ENCODE assay signal across 1 cellular context in the genomic region with DNA sequence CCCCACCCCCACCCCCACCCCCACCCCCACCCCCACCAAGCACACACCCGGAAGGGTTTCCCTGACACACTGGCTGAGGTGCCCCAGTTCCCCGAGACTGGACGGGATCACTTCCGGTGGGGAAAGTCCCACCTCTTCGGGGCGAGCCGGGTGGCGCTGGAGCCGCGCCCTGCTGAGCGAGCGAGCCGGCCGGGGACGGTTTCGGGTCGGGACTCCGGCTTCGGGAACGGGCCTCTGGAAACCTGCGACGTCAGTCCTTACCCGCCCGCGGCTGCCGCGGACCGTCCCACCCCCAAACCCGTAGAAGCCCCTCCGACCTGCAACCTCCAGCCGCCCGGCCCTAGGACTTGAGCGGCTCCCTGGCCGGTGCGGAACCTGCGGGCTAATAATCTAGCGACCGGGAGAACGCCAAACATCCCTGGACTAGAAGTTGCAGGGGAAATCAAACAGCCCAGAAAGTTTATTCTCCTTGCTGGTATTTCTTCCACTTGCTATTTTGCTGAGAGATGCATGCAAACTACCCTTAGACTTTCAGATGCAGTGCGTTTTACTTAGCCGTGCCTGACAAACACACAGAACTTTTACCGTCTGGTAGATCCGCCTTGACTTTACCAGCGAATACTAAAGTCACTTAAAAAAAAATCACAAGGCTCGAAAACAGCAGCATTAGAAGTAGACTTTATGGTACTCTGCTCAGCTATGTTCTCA.
TF ChIP-seq lines count a peak whose summit lies in the region.

No MANE protein-coding gene starts in this region.

TF ChIP-seq in K562, 482 proteins besides CTCF, POLR2A, EP300 and RAD21 (continued from another document and continues in another):
- TF ChIP-seq, protein P1, sequence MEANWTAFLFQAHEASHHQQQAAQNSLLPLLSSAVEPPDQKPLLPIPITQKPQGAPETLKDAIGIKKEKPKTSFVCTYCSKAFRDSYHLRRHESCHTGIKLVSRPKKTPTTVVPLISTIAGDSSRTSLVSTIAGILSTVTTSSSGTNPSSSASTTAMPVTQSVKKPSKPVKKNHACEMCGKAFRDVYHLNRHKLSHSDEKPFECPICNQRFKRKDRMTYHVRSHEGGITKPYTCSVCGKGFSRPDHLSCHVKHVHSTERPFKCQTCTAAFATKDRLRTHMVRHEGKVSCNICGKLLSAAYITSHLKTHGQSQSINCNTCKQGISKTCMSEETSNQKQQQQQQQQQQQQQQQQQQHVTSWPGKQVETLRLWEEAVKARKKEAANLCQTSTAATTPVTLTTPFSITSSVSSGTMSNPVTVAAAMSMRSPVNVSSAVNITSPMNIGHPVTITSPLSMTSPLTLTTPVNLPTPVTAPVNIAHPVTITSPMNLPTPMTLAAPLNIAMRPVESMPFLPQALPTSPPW (CRISPR knock-in tag; IDR thresholded peaks at IDR 0.05): peak; percentile 76
- 0 out of 4 replicates have a peak, but pooled peaks have one; percentile 12 to 22 for TF ChIP-seq SIX5 (IDR thresholded peaks at IDR 0.05; ENCODE audit: borderline replicate concordance in 1 of 2, insufficient read depth in 1 of 2, low read depth in 1 of 2, low read length in 2 of 2)
- TF ChIP-seq TEAD4 (IDR thresholded peaks at IDR 0.05; ENCODE audit: low read length): no peak
- TF ChIP-seq TEAD4 (CRISPR knock-in tag; IDR thresholded peaks at IDR 0.05; ENCODE audit: borderline replicate concordance): no peak
- peak; percentile 71; the same call in 1 of the 2 replicates for TF ChIP-seq GTF2E2 (tag; IDR thresholded peaks at IDR 0.05)
- TF ChIP-seq BCLAF1 (IDR thresholded peaks at IDR 0.05; ENCODE audit: borderline replicate concordance in 1 of 2, control insufficient read depth in 1 of 2, low read depth in 2 of 2, low read length in 1 of 2): peak in 1 of 2 experiments; percentile 77; a peak in 1 of 4 replicates
- TF ChIP-seq ZC3H11A (IDR thresholded peaks at IDR 0.05; ENCODE audit: low read depth, low read length): no peak
- TF ChIP-seq KDM5B (IDR thresholded peaks at IDR 0.05; ENCODE audit: insufficient replicate concordance, low read depth, low read length): peak; percentile 66
- TF ChIP-seq, protein P2, sequence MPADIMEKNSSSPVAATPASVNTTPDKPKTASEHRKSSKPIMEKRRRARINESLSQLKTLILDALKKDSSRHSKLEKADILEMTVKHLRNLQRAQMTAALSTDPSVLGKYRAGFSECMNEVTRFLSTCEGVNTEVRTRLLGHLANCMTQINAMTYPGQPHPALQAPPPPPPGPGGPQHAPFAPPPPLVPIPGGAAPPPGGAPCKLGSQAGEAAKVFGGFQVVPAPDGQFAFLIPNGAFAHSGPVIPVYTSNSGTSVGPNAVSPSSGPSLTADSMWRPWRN (IDR thresholded peaks at IDR 0.05; ENCODE audit: low read depth): no peak
- no peak for TF ChIP-seq TAF7 (tag; IDR thresholded peaks at IDR 0.05)
- peak in 1 of 3 experiments; percentile 31 for TF ChIP-seq YY1 (IDR thresholded peaks at IDR 0.05; ENCODE audit: borderline replicate concordance in 1 of 3, control insufficient read depth in 1 of 3, extremely low read depth in 1 of 3, insufficient read depth in 3 of 3, insufficient read length in 1 of 3, insufficient replicate concordance in 2 of 3, low read depth in 1 of 3, low read length in 2 of 3)
- TF ChIP-seq NR2C2 (CRISPR knock-in tag; IDR thresholded peaks at IDR 0.05): peak; percentile 78; the same call in 1 of the 2 replicates
- peak; percentile 94 for TF ChIP-seq NR2C2 (tag; IDR thresholded peaks at IDR 0.05)
- TF ChIP-seq GABPB1 (CRISPR knock-in tag; IDR thresholded peaks at IDR 0.05): peak; percentile 95
- peak; percentile 60 for TF ChIP-seq CREM (IDR thresholded peaks at IDR 0.05; ENCODE audit: low read depth)
- TF ChIP-seq ETS1 (conservative IDR thresholded peaks at IDR 0.05; ENCODE audit: control insufficient read depth, low read depth, low read length): 0 out of 2 replicates have a peak, but pooled peaks have one; percentile 33
- TF ChIP-seq ZNF174 (CRISPR knock-in tag; IDR thresholded peaks at IDR 0.05): no peak
- TF ChIP-seq FOXJ2 (tag; IDR thresholded peaks at IDR 0.05): no peak
- TF ChIP-seq ZNF24 (IDR thresholded peaks at IDR 0.05): no peak
- TF ChIP-seq, protein P3, sequence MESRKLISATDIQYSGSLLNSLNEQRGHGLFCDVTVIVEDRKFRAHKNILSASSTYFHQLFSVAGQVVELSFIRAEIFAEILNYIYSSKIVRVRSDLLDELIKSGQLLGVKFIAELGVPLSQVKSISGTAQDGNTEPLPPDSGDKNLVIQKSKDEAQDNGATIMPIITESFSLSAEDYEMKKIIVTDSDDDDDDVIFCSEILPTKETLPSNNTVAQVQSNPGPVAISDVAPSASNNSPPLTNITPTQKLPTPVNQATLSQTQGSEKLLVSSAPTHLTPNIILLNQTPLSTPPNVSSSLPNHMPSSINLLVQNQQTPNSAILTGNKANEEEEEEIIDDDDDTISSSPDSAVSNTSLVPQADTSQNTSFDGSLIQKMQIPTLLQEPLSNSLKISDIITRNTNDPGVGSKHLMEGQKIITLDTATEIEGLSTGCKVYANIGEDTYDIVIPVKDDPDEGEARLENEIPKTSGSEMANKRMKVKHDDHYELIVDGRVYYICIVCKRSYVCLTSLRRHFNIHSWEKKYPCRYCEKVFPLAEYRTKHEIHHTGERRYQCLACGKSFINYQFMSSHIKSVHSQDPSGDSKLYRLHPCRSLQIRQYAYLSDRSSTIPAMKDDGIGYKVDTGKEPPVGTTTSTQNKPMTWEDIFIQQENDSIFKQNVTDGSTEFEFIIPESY (CRISPR knock-in tag; IDR thresholded peaks at IDR 0.05): no peak
- TF ChIP-seq, protein P4, sequence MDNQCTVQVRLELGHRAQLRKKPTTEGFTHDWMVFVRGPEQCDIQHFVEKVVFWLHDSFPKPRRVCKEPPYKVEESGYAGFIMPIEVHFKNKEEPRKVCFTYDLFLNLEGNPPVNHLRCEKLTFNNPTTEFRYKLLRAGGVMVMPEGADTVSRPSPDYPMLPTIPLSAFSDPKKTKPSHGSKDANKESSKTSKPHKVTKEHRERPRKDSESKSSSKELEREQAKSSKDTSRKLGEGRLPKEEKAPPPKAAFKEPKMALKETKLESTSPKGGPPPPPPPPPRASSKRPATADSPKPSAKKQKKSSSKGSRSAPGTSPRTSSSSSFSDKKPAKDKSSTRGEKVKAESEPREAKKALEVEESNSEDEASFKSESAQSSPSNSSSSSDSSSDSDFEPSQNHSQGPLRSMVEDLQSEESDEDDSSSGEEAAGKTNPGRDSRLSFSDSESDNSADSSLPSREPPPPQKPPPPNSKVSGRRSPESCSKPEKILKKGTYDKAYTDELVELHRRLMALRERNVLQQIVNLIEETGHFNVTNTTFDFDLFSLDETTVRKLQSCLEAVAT (IDR thresholded peaks at IDR 0.05): 0 out of 4 replicates have a peak, but pooled peaks of 1 of the 2 experiments have one; percentile 12
- TF ChIP-seq KLF6 (CRISPR knock-in tag; IDR thresholded peaks at IDR 0.05; ENCODE audit: borderline replicate concordance): peak; percentile 46; the same call in 1 of the 2 replicates
- peak; percentile 27; the same call in 1 of the 2 replicates for TF ChIP-seq CXXC5 (CRISPR knock-in tag; IDR thresholded peaks at IDR 0.05)
- peak; percentile 93 for TF ChIP-seq GABPA (tag; conservative IDR thresholded peaks at IDR 0.05; ENCODE audit: low read depth)
- TF ChIP-seq ZBTB40 (IDR thresholded peaks at IDR 0.05): peak; percentile 91
- TF ChIP-seq ZBTB40 (CRISPR knock-in tag; IDR thresholded peaks at IDR 0.05): no peak
- TF ChIP-seq RBFOX2 (IDR thresholded peaks at IDR 0.05; ENCODE audit: low read depth, low read length): peak; percentile 63
- peak; percentile 25; the same call in 1 of the 2 replicates for TF ChIP-seq SUPT5H (IDR thresholded peaks at IDR 0.05)
